15 cellular contexts compared by ENCODE assay signal in the genomic region with DNA sequence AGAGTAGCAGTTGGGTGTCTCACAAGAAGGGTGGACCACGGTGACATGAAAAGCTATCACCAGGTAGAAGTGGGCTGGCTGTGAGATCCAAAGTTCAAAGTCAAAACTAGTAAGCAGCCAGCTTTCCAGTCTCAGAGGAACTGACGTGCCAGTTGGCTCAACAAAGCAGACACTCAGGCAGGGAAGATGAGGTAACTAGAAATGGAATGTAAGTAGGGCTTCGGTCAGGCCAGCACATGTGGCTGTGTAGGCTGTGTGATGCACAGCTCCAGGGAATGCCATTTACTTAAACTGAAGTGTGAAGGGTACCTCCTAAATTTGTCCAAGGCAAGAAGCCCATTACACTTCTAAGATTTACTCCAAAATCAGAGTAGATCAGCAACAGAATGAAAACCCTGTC. TPM values are rescaled to one million over a fixed set of nuclear protein-coding genes. Genes with fewer than 3 reads are reported as not detected.
DNase-seq lines count a peak whose midpoint lies in the region; ATAC-seq and TF ChIP-seq lines count a peak whose summit lies in the region.
"Had no signal": no experiment of that assay in that cellular context is flagged by ENCODE, and none has a peak within 500 bp of the region (broad histone marks: within the 10 kb centered on the region; RNA-seq: fewer than 3 reads in every experiment).

No MANE protein-coding gene starts in this region.

- no peaks in the 10 kb centered on the region for H3K27me3 Mint-ChIP-seq in activated CD4-positive, alpha-beta T cell treated with anti-CD3 and anti-CD28 coated beads, Interleukin-2, amount 10 ng/mL, durations not matched to agents 24 days and 14 days
- H3K27me3 Mint-ChIP-seq: activated T-helper 17 cell treated with anti-CD3 and anti-CD28 coated beads, Interleukin-2, amount 50 U/mL, for 72 hours had no signal

- H3K36me3 ChIP-seq in PC-3 (ENCODE audit: low read depth, low read length), result no peaks in the 10 kb centered on the region
- H3K36me3 ChIP-seq: BLaER1 treated with 17β-estradiol and CSF1 and Interleukin-3, amounts not matched to agents 10 nM and 100 nM had no signal

- CTCF ChIA-PET in PC-3 (lab: Charles Lee), result no interaction called here

- intact Hi-C loops in PC-3 (cut with micrococcal nuclease) (no loop called here), posterior cingulate gyrus (cut with DNase I) (no loop called here), lower leg skin (cut with DNase I; ENCODE audit: low total_unique reads) (no loop called here)
- intact Hi-C loops in activated CD4-positive, alpha-beta T cell treated with anti-CD3 and anti-CD28 coated beads, Interleukin-2, amount 10 ng/mL, durations not matched to agents 24 days and 14 days (cut with micrococcal nuclease), result no loop called here

- H3K4me3 ChIP-seq in PC-3 (ENCODE audit: low read length), result no peak overlapping the region
- H3K4me3 ChIP-seq in lower leg skin (ENCODE audit: low read depth, poor library complexity, severe bottlenecking), result no peak overlapping the region
- H3K4me3 ChIP-seq: BLaER1 treated with 17β-estradiol and CSF1 and Interleukin-3, amounts not matched to agents 10 nM and 100 nM had no signal

- no peak overlapping the region for H3K27ac ChIP-seq in PC-3 (ENCODE audit: low read length)
- H3K27ac ChIP-seq: BLaER1 treated with 17β-estradiol and CSF1 and Interleukin-3, amounts not matched to agents 10 nM and 100 nM had no signal

- no peaks in the 10 kb centered on the region for H3K9me3 Mint-ChIP-seq in activated CD4-positive, alpha-beta T cell treated with anti-CD3 and anti-CD28 coated beads, Interleukin-2, amount 10 ng/mL, durations not matched to agents 24 days and 14 days

- H3K79me2 ChIP-seq in PC-3 (ENCODE audit: low read length), result no peaks in the 10 kb centered on the region

- no peaks in the 10 kb centered on the region for H3K9me3 ChIP-seq in PC-3 (ENCODE audit: low read length)
- H3K9me3 ChIP-seq: BLaER1 treated with 17β-estradiol and CSF1 and Interleukin-3, amounts not matched to agents 10 nM and 100 nM had no signal

- H3K36me3 Mint-ChIP-seq in activated CD4-positive, alpha-beta T cell treated with anti-CD3 and anti-CD28 coated beads, Interleukin-2, amount 10 ng/mL, durations not matched to agents 24 days and 14 days (ENCODE audit: low read depth), result no peaks in the 10 kb centered on the region
- H3K36me3 Mint-ChIP-seq: natural killer cell had no signal

- no peak for TF ChIP-seq POLR2A in lower leg skin (IDR thresholded peaks at IDR 0.05)

- H3K27ac Mint-ChIP-seq in activated CD4-positive, alpha-beta T cell treated with anti-CD3 and anti-CD28 coated beads, Interleukin-2, amount 10 ng/mL, durations not matched to agents 24 days and 14 days, result no peak overlapping the region
- H3K27ac Mint-ChIP-seq: activated T-helper 17 cell treated with anti-CD3 and anti-CD28 coated beads, Interleukin-2, amount 50 U/mL, for 72 hours; natural killer cell had no signal

- 40 to 47% methylated on average over 3 of the region's 3 CpGs for WGBS in lower leg skin, 2 donors

- POLR2A ChIA-PET in PC-3 (lab: Charles Lee; ENCODE audit: unreplicated experiment), result interaction anchor here (0.7 kb wide), 1 partner anchor 138 kb away, joined by 6 read pairs; no protein-coding TSS in a partner anchor

- H3F3A ChIP-seq in PC-3 (ENCODE audit: low read length, unreplicated experiment), result no peaks in the 10 kb centered on the region

- no peak overlapping the region for H2AFZ ChIP-seq in PC-3 (ENCODE audit: low read length)

- ATAC-seq in PC-3 (no peak), GM18868 (IDR thresholded peaks at IDR 0.05; ENCODE audit: unreplicated experiment) (no peak)
- ATAC-seq: activated T-helper 17 cell treated with anti-CD3 and anti-CD28 coated beads, Interleukin-2, amount 50 U/mL, for 72 hours; HCT116; natural killer cell had no signal

- H3K27me3 ChIP-seq in PC-3 (ENCODE audit: low read length), result no peaks in the 10 kb centered on the region
- H3K27me3 ChIP-seq: BLaER1 treated with 17β-estradiol and CSF1 and Interleukin-3, amounts not matched to agents 10 nM and 100 nM had no signal

- no peak overlapping the region for H3K4me2 ChIP-seq in PC-3 (ENCODE audit: low read length)
- H3K4me2 ChIP-seq: BLaER1 treated with 17β-estradiol and CSF1 and Interleukin-3, amounts not matched to agents 10 nM and 100 nM had no signal

- H3K9me2 ChIP-seq in PC-3 (replicated peaks; ENCODE audit: low read length), result no peaks in the 10 kb centered on the region

- no TSS peak for BruUV-seq in PC-3 (replicated peaks; lab: Mats Ljungman, UMichigan)

- H3K9ac ChIP-seq in PC-3 (ENCODE audit: low read length), result no peak overlapping the region
- H3K9ac ChIP-seq: BLaER1 treated with 17β-estradiol and CSF1 and Interleukin-3, amounts not matched to agents 10 nM and 100 nM had no signal

- H3K4me1 ChIP-seq in PC-3 (ENCODE audit: insufficient read depth, low read length), result no peaks in the 10 kb centered on the region
- H3K4me1 ChIP-seq: BLaER1 treated with 17β-estradiol and CSF1 and Interleukin-3, amounts not matched to agents 10 nM and 100 nM had no signal

- peak; percentile 57 for DNase-seq in GM03348 (ENCODE audit: low spot score)
- DNase-seq in PC-3, result peak; percentile 11
- peak; percentile 51 for DNase-seq in fibroblast of gingiva (ENCODE audit: low read depth)
- DNase-seq in posterior cingulate gyrus, result peak in 7 of 10 donors; percentile 9 to 85 (median 37)
- DNase-seq in lower leg skin (ENCODE audit: low spot score in 2 of 2), result no peak
- no peak for DNase-seq in activated CD4-positive, alpha-beta T cell treated with anti-CD3 and anti-CD28 coated beads, Interleukin-2, amount 10 ng/mL, durations not matched to agents 24 days and 14 days
- DNase-seq: activated CD8-positive, alpha-beta memory T cell treated with anti-CD3 and anti-CD28 coated beads for 24 hours; amniotic stem cell; natural killer cell; NCI-H2029 treated with DMSO at 0.1 percent for 48 hours; NCI-H526 treated with DMSO at 0.1 percent for 48 hours had no signal

- H3K4me3 Mint-ChIP-seq in activated CD4-positive, alpha-beta T cell treated with anti-CD3 and anti-CD28 coated beads, Interleukin-2, amount 10 ng/mL, durations not matched to agents 24 days and 14 days, result no peak overlapping the region
- H3K4me3 Mint-ChIP-seq: activated T-helper 17 cell treated with anti-CD3 and anti-CD28 coated beads, Interleukin-2, amount 50 U/mL, for 72 hours; natural killer cell had no signal

- no peaks in the 10 kb centered on the region for H4K20me1 ChIP-seq in PC-3 (ENCODE audit: low read length)
- H4K20me1 ChIP-seq: BLaER1 treated with 17β-estradiol and CSF1 and Interleukin-3, amounts not matched to agents 10 nM and 100 nM had no signal

- H3K4me1 Mint-ChIP-seq in activated CD4-positive, alpha-beta T cell treated with anti-CD3 and anti-CD28 coated beads, Interleukin-2, amount 10 ng/mL, durations not matched to agents 24 days and 14 days, result no peaks in the 10 kb centered on the region
- H3K4me1 Mint-ChIP-seq: activated T-helper 17 cell treated with anti-CD3 and anti-CD28 coated beads, Interleukin-2, amount 50 U/mL, for 72 hours; natural killer cell had no signal

- TF ChIP-seq CTCF in PC-3 (conservative IDR thresholded peaks at IDR 0.05; ENCODE audit: low read depth, low read length) (no peak), lower leg skin (IDR thresholded peaks at IDR 0.05) (no peak)

RNA-seq across cellular contexts. Expression of gene PTPRR, which starts 43.6 kb away (rescaled TPM):
- 2.3 and 3.1 TPM in 2 replicates for total RNA-seq in PC-3 (2014; rRNA removed)
- total RNA-seq in lower leg skin, result under 1 TPM in 1 of 4 donors, not detected in 3; 0.15 TPM
- total RNA-seq in activated CD4-positive, alpha-beta T cell treated with anti-CD3 and anti-CD28 coated beads, Interleukin-2, amount 10 ng/mL, durations not matched to agents 24 days and 14 days, result not detected in 2 replicates
- total RNA-seq: activated T-helper 17 cell treated with anti-CD3 and anti-CD28 coated beads, Interleukin-2, amount 50 U/mL, for 72 hours had no signal

Comparison
In these comparisons a context has a peak if more than half of its experiments do, and no peak if none do; other contexts are left out.
1. DNase-seq: peak in GM03348 (single experiment), PC-3 (single experiment), fibroblast of gingiva (single experiment) and posterior cingulate gyrus (7 of 10); none in lower leg skin (0 of 2) and activated CD4-positive, alpha-beta T cell treated with anti-CD3 and anti-CD28 coated beads, Interleukin-2, amount 10 ng/mL, durations not matched to agents 24 days and 14 days (single experiment).